1 cellular context compared by ENCODE assay signal in the genomic region with DNA sequence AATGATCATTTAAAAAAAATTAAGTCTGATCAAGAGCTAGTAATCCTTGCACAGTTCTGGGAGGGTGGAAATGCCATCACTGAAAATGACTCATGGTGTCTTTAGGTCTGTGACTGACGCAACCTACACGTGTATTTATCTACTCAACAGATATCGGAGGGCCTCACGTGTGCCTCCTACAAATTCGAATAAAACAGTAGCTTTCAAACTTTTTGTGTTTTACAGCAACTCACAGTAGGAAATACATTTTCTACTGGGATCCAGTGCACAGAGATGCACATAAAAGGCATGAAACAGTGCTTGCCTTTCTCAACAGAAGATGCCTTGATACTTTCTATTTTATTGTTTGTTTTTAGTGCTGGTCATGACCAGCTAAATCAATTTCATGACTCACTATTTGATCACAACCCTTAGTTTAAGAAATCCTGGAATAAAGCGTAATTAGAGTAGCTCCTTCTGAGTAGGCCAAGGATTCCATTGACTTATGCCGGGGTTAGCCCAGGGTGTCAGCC.
TF ChIP-seq lines count a peak whose summit lies in the region.

No MANE protein-coding gene starts in this region.

TF ChIP-seq in HEK293, 187 proteins besides CTCF, POLR2A, EP300 and RAD21 (continued from another document):
- peak; percentile 65 for TF ChIP-seq SCRT2 (tag by site-specific recombination; IDR thresholded peaks at IDR 0.05)
- no peak for TF ChIP-seq BCL11A (tag by site-specific recombination; IDR thresholded peaks at IDR 0.05; ENCODE audit: low read depth)
- TF ChIP-seq ZNF664 (tag by site-specific recombination; IDR thresholded peaks at IDR 0.05): no peak
- TF ChIP-seq, protein P1, sequence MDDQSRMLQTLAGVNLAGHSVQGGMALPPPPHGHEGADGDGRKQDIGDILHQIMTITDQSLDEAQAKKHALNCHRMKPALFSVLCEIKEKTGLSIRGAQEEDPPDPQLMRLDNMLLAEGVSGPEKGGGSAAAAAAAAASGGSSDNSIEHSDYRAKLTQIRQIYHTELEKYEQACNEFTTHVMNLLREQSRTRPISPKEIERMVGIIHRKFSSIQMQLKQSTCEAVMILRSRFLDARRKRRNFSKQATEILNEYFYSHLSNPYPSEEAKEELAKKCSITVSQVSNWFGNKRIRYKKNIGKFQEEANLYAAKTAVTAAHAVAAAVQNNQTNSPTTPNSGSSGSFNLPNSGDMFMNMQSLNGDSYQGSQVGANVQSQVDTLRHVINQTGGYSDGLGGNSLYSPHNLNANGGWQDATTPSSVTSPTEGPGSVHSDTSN (CRISPR knock-in tag; IDR thresholded peaks at IDR 0.05): no peak
- TF ChIP-seq ZNF555 (tag by site-specific recombination; conservative IDR thresholded peaks at IDR 0.05): no peak
- TF ChIP-seq SP3 (tag by site-specific recombination; IDR thresholded peaks at IDR 0.05): 0 out of 2 replicates have a peak, but pooled peaks have one; percentile 26
- TF ChIP-seq ZNF629 (tag by site-specific recombination; IDR thresholded peaks at IDR 0.05): peak; percentile 83
- TF ChIP-seq SP7 (tag by site-specific recombination; IDR thresholded peaks at IDR 0.05): peak; percentile 78
- TF ChIP-seq, protein P2, sequence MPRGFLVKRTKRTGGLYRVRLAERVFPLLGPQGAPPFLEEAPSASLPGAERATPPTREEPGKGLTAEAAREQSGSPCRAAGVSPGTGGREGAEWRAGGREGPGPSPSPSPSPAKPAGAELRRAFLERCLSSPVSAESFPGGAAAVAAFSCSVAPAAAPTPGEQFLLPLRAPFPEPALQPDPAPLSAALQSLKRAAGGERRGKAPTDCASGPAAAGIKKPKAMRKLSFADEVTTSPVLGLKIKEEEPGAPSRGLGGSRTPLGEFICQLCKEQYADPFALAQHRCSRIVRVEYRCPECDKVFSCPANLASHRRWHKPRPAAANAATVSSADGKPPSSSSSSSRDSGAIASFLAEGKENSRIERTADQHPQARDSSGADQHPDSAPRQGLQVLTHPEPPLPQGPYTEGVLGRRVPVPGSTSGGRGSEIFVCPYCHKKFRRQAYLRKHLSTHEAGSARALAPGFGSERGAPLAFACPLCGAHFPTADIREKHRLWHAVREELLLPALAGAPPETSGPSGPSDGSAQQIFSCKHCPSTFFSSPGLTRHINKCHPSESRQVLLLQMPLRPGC (tag by site-specific recombination; IDR thresholded peaks at IDR 0.05): peak; percentile 85
- TF ChIP-seq PRDM1 (tag by site-specific recombination; IDR thresholded peaks at IDR 0.05): 0 out of 2 replicates have a peak, but pooled peaks have one; percentile 33
- TF ChIP-seq ZNF660 (tag by site-specific recombination; IDR thresholded peaks at IDR 0.05): peak; percentile 46; the same call in 1 of the 2 replicates
- 0 out of 2 replicates have a peak, but pooled peaks have one; percentile 19 for TF ChIP-seq ZNF843 (tag by site-specific recombination; IDR thresholded peaks at IDR 0.05)
- 0 out of 2 replicates have a peak, but pooled peaks have one; percentile 59 for TF ChIP-seq ZNF24 (tag by site-specific recombination; IDR thresholded peaks at IDR 0.05)
- TF ChIP-seq, protein P3, sequence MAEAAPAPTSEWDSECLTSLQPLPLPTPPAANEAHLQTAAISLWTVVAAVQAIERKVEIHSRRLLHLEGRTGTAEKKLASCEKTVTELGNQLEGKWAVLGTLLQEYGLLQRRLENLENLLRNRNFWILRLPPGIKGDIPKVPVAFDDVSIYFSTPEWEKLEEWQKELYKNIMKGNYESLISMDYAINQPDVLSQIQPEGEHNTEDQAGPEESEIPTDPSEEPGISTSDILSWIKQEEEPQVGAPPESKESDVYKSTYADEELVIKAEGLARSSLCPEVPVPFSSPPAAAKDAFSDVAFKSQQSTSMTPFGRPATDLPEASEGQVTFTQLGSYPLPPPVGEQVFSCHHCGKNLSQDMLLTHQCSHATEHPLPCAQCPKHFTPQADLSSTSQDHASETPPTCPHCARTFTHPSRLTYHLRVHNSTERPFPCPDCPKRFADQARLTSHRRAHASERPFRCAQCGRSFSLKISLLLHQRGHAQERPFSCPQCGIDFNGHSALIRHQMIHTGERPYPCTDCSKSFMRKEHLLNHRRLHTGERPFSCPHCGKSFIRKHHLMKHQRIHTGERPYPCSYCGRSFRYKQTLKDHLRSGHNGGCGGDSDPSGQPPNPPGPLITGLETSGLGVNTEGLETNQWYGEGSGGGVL (tag by site-specific recombination; IDR thresholded peaks at IDR 0.05): peak; percentile 17; the same call in 1 of the 2 replicates
- no peak for TF ChIP-seq KLF1 (tag by site-specific recombination; IDR thresholded peaks at IDR 0.05)
- TF ChIP-seq ZNF10 (tag by site-specific recombination; IDR thresholded peaks at IDR 0.05): 0 out of 2 replicates have a peak, but pooled peaks have one; percentile 13
- TF ChIP-seq ZFHX2 (tag by site-specific recombination; conservative IDR thresholded peaks at IDR 0.05): peak; percentile 27; the same call in 1 of the 2 replicates
- TF ChIP-seq ZNF2 (tag by site-specific recombination; IDR thresholded peaks at IDR 0.05): peak; percentile 34; the same call in 1 of the 2 replicates
- TF ChIP-seq ZNF394 (tag by site-specific recombination; IDR thresholded peaks at IDR 0.05; ENCODE audit: borderline replicate concordance): peak; percentile 62; the same call in 1 of the 2 replicates
- peak; percentile 56; the same call in 1 of the 2 replicates for TF ChIP-seq ZNF324 (tag by site-specific recombination; IDR thresholded peaks at IDR 0.05)
- peak; percentile 61 for TF ChIP-seq ZEB2 (tag by site-specific recombination; IDR thresholded peaks at IDR 0.05)
- TF ChIP-seq ZNF335 (tag by site-specific recombination; conservative IDR thresholded peaks at IDR 0.05): peak; percentile 86
- TF ChIP-seq, protein P4, sequence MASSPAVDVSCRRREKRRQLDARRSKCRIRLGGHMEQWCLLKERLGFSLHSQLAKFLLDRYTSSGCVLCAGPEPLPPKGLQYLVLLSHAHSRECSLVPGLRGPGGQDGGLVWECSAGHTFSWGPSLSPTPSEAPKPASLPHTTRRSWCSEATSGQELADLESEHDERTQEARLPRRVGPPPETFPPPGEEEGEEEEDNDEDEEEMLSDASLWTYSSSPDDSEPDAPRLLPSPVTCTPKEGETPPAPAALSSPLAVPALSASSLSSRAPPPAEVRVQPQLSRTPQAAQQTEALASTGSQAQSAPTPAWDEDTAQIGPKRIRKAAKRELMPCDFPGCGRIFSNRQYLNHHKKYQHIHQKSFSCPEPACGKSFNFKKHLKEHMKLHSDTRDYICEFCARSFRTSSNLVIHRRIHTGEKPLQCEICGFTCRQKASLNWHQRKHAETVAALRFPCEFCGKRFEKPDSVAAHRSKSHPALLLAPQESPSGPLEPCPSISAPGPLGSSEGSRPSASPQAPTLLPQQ (tag by site-specific recombination; IDR thresholded peaks at IDR 0.05): 0 out of 2 replicates have a peak, but pooled peaks have one; percentile 51
- TF ChIP-seq, protein P5, sequence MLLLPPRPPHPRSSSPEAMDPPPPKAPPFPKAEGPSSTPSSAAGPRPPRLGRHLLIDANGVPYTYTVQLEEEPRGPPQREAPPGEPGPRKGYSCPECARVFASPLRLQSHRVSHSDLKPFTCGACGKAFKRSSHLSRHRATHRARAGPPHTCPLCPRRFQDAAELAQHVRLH (tag by site-specific recombination; IDR thresholded peaks at IDR 0.05): no peak
- TF ChIP-seq ZBTB21 (tag by site-specific recombination; IDR thresholded peaks at IDR 0.05): peak; percentile 23; the same call in 1 of the 2 replicates
- TF ChIP-seq, protein P6, sequence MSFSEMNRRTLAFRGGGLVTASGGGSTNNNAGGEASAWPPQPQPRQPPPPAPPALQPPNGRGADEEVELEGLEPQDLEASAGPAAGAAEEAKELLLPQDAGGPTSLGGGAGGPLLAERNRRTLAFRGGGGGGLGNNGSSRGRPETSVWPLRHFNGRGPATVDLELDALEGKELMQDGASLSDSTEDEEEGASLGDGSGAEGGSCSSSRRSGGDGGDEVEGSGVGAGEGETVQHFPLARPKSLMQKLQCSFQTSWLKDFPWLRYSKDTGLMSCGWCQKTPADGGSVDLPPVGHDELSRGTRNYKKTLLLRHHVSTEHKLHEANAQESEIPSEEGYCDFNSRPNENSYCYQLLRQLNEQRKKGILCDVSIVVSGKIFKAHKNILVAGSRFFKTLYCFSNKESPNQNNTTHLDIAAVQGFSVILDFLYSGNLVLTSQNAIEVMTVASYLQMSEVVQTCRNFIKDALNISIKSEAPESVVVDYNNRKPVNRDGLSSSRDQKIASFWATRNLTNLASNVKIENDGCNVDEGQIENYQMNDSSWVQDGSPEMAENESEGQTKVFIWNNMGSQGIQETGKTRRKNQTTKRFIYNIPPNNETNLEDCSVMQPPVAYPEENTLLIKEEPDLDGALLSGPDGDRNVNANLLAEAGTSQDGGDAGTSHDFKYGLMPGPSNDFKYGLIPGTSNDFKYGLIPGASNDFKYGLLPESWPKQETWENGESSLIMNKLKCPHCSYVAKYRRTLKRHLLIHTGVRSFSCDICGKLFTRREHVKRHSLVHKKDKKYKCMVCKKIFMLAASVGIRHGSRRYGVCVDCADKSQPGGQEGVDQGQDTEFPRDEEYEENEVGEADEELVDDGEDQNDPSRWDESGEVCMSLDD (tag by site-specific recombination; IDR thresholded peaks at IDR 0.05): no peak
- TF ChIP-seq ZNF366 (tag by site-specific recombination; conservative IDR thresholded peaks at IDR 0.05): peak; percentile 66; the same call in 1 of the 2 replicates
- TF ChIP-seq, protein P7, sequence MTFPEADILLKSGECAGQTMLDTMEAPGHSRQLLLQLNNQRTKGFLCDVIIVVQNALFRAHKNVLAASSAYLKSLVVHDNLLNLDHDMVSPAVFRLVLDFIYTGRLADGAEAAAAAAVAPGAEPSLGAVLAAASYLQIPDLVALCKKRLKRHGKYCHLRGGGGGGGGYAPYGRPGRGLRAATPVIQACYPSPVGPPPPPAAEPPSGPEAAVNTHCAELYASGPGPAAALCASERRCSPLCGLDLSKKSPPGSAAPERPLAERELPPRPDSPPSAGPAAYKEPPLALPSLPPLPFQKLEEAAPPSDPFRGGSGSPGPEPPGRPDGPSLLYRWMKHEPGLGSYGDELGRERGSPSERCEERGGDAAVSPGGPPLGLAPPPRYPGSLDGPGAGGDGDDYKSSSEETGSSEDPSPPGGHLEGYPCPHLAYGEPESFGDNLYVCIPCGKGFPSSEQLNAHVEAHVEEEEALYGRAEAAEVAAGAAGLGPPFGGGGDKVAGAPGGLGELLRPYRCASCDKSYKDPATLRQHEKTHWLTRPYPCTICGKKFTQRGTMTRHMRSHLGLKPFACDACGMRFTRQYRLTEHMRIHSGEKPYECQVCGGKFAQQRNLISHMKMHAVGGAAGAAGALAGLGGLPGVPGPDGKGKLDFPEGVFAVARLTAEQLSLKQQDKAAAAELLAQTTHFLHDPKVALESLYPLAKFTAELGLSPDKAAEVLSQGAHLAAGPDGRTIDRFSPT (tag by site-specific recombination; IDR thresholded peaks at IDR 0.05): 0 out of 2 replicates have a peak, but pooled peaks have one; percentile 47
- TF ChIP-seq, protein P8, sequence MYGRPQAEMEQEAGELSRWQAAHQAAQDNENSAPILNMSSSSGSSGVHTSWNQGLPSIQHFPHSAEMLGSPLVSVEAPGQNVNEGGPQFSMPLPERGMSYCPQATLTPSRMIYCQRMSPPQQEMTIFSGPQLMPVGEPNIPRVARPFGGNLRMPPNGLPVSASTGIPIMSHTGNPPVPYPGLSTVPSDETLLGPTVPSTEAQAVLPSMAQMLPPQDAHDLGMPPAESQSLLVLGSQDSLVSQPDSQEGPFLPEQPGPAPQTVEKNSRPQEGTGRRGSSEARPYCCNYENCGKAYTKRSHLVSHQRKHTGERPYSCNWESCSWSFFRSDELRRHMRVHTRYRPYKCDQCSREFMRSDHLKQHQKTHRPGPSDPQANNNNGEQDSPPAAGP (tag by site-specific recombination; IDR thresholded peaks at IDR 0.05): 0 out of 2 replicates have a peak, but pooled peaks have one; percentile 15
- 0 out of 2 replicates have a peak, but pooled peaks have one; percentile 28 for TF ChIP-seq ZNF558 (tag by site-specific recombination; IDR thresholded peaks at IDR 0.05)
- TF ChIP-seq, protein P9, sequence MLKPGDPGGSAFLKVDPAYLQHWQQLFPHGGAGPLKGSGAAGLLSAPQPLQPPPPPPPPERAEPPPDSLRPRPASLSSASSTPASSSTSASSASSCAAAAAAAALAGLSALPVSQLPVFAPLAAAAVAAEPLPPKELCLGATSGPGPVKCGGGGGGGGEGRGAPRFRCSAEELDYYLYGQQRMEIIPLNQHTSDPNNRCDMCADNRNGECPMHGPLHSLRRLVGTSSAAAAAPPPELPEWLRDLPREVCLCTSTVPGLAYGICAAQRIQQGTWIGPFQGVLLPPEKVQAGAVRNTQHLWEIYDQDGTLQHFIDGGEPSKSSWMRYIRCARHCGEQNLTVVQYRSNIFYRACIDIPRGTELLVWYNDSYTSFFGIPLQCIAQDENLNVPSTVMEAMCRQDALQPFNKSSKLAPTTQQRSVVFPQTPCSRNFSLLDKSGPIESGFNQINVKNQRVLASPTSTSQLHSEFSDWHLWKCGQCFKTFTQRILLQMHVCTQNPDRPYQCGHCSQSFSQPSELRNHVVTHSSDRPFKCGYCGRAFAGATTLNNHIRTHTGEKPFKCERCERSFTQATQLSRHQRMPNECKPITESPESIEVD (tag by site-specific recombination; IDR thresholded peaks at IDR 0.05): peak; percentile 86
- TF ChIP-seq ZNF23 (tag by site-specific recombination; IDR thresholded peaks at IDR 0.05; ENCODE audit: borderline replicate concordance): 0 out of 2 replicates have a peak, but pooled peaks have one; percentile 7
